ENCODE assay signal across 1 cellular context in genomic region chr2:7566382-7566881, GRCh38.
TF ChIP-seq lines count a peak whose summit lies in the region.

No MANE protein-coding gene starts in this region.

TF ChIP-seq in HepG2, 621 proteins besides CTCF, POLR2A, EP300 and RAD21 (continued from another document):
- TF ChIP-seq REST (IDR thresholded peaks at IDR 0.05; ENCODE audit: borderline replicate concordance in 1 of 2, low read depth in 1 of 2, low read length in 2 of 2) (no peak), POLR2AphosphoS2 (IDR thresholded peaks at IDR 0.05; ENCODE audit: low read depth, low read length) (no peak), HES4 (CRISPR knock-in tag; IDR thresholded peaks at IDR 0.05; ENCODE audit: borderline replicate concordance) (no peak), FOXP4 (CRISPR knock-in tag; IDR thresholded peaks at IDR 0.05) (no peak), ZBTB33 (CRISPR knock-in tag; IDR thresholded peaks at IDR 0.05) (no peak), YEATS4 (CRISPR knock-in tag; IDR thresholded peaks at IDR 0.05; ENCODE audit: borderline replicate concordance) (no peak), NR2F6 (IDR thresholded peaks at IDR 0.05) (0 out of 2 replicates have a peak, but pooled peaks have one; percentile 23), NR2F6 (CRISPR knock-in tag; IDR thresholded peaks at IDR 0.05) (no peak), ATF3 (CRISPR knock-in tag; IDR thresholded peaks at IDR 0.05) (no peak), ZNF629 (CRISPR knock-in tag; conservative IDR thresholded peaks at IDR 0.05) (peak; percentile 92), KMT2A (CRISPR knock-in tag; IDR thresholded peaks at IDR 0.05) (no peak), ZNF263 (CRISPR knock-in tag; IDR thresholded peaks at IDR 0.05) (no peak), HNF4A (CRISPR knock-in tag; IDR thresholded peaks at IDR 0.05) (peak; percentile 45), ZNF850 (CRISPR knock-in tag; conservative IDR thresholded peaks at IDR 0.05) (no peak)
